Comparison of ENCODE assay signal across 15 cellular contexts in the genomic region with DNA sequence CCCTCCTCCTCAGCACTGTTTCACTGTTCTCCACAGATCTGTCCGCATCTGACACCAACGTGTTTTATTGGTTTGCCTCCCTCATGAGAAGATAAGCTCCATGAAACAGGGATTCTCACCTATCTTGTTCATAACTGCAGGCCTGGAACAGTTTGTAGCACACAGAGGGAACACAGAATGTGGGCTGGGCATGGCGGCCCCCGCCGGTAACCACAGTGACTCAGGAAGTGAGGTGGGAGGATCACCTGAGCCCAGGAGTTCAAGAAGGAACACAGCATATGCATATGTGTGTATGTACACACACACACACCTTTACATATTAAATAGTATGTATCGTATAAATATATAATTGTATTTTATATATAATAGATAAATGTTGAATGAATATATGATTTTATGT.
DNase-seq lines count a peak whose midpoint lies in the region; ATAC-seq and TF ChIP-seq lines count a peak whose summit lies in the region.
"Had no signal": no experiment of that assay in that cellular context is flagged by ENCODE, and none has a peak within 500 bp of the region (broad histone marks: within the 10 kb centered on the region; RNA-seq: fewer than 3 reads in every experiment).

No MANE protein-coding gene starts in this region.

- H3K27ac Mint-ChIP-seq in CD4-positive, alpha-beta T cell: peak overlapping the region; percentile 56
- H3K27ac Mint-ChIP-seq in T-helper 17 cell: peak overlapping the region; percentile 79
- H3K27ac Mint-ChIP-seq in naive thymus-derived CD4-positive, alpha-beta T cell: peak overlapping the region; percentile 48 to 90 (median 79)
- H3K27ac Mint-ChIP-seq: activated T-cell treated with anti-CD3 and anti-CD28 coated beads, Interleukin-2, amount 50 U/mL, for 72 hours had no signal

- no peaks in the 10 kb centered on the region for H3K9me3 ChIP-seq in CD4-positive, alpha-beta T cell (ENCODE audit: control insufficient read depth, low read length)
- H3K9me3 ChIP-seq in T-helper 17 cell (ENCODE audit: control insufficient read depth, low read length, poor library complexity, severe bottlenecking) (no peaks in the 10 kb centered on the region), BE2C (no peaks in the 10 kb centered on the region)
- H3K9me3 ChIP-seq in naive thymus-derived CD4-positive, alpha-beta T cell (ENCODE audit: control insufficient read depth in 2 of 3, low read length in 3 of 3): no peaks in the 10 kb centered on the region

- peaks cover 22% of the 10 kb centered on the region for H3K4me1 Mint-ChIP-seq in CD4-positive, alpha-beta T cell (ENCODE audit: low read depth)
- peaks cover 18% of the 10 kb centered on the region for H3K4me1 Mint-ChIP-seq in T-helper 17 cell
- peaks cover 8 to 37% (median 31%) of the 10 kb centered on the region in 7 donors for H3K4me1 Mint-ChIP-seq in naive thymus-derived CD4-positive, alpha-beta T cell

- ATAC-seq in CD4-positive, alpha-beta T cell (ENCODE audit: poor library complexity): peak; percentile 94
- ATAC-seq in T-helper 17 cell (peak; percentile 91), sciatic nerve (no peak), HG02623 (IDR thresholded peaks at IDR 0.05; ENCODE audit: unreplicated experiment) (no peak)
- ATAC-seq in naive thymus-derived CD4-positive, alpha-beta T cell: peak; percentile 72

- no peak for TF ChIP-seq CTCF in CD4-positive, alpha-beta T cell (IDR thresholded peaks at IDR 0.05)
- no peak for TF ChIP-seq CTCF in BE2C (IDR thresholded peaks at IDR 0.05; ENCODE audit: low read depth, low read length)

- peaks cover 0 to 48% (median 3%) of the 10 kb centered on the region in 3 experiments for H3K36me3 ChIP-seq in naive thymus-derived CD4-positive, alpha-beta T cell (ENCODE audit: control insufficient read depth in 2 of 3, insufficient read depth in 3 of 3, low read length in 3 of 3)
- peaks cover 96% of the 10 kb centered on the region for H3K36me3 ChIP-seq in BE2C

- no peaks in the 10 kb centered on the region for H3K9me3 Mint-ChIP-seq in CD4-positive, alpha-beta T cell
- no peaks in the 10 kb centered on the region for H3K9me3 Mint-ChIP-seq in naive thymus-derived CD4-positive, alpha-beta T cell
- H3K9me3 Mint-ChIP-seq: activated T-cell treated with anti-CD3 and anti-CD28 coated beads, Interleukin-2, amount 50 U/mL, for 72 hours; neural crest cell had no signal

- H3K4me3 ChIP-seq in naive thymus-derived CD4-positive, alpha-beta T cell (ENCODE audit: low read length): peak overlapping the region; percentile 30
- H3K4me3 ChIP-seq in BE2C (ENCODE audit: low read depth, low read length): no peak overlapping the region
- H3K4me3 ChIP-seq: cardiac muscle cell had no signal

- intact Hi-C loops in CD4-positive, alpha-beta T cell (cut with DNase I, micrococcal nuclease): no loop called here
- intact Hi-C loops in naive thymus-derived CD4-positive, alpha-beta T cell (cut with micrococcal nuclease): loop anchor here in 1 of 2 donors (1.0 kb wide), 1 partner anchor 12 kb away; no protein-coding TSS in a partner anchor
- intact Hi-C loops in sciatic nerve (cut with DNase I): no loop called here

- H3K36me3 Mint-ChIP-seq in CD4-positive, alpha-beta T cell (ENCODE audit: low read depth): peaks cover 54% of the 10 kb centered on the region
- H3K36me3 Mint-ChIP-seq in T-helper 17 cell (ENCODE audit: low read depth): peaks cover 6% of the 10 kb centered on the region
- H3K36me3 Mint-ChIP-seq in naive thymus-derived CD4-positive, alpha-beta T cell: peaks cover 5 to 47% (median 10%) of the 10 kb centered on the region in 5 donors

- no peaks in the 10 kb centered on the region for H3K27me3 Mint-ChIP-seq in CD4-positive, alpha-beta T cell
- no peaks in the 10 kb centered on the region for H3K27me3 Mint-ChIP-seq in T-helper 17 cell
- H3K27me3 Mint-ChIP-seq in naive thymus-derived CD4-positive, alpha-beta T cell: no peaks in the 10 kb centered on the region

- peak overlapping the region; percentile 59 for H3K4me3 Mint-ChIP-seq in CD4-positive, alpha-beta T cell
- peak overlapping the region; percentile 77 for H3K4me3 Mint-ChIP-seq in T-helper 17 cell
- H3K4me3 Mint-ChIP-seq in naive thymus-derived CD4-positive, alpha-beta T cell: peak overlapping the region in 9 of 10 donors; percentile 45 to 86 (median 71)
- H3K4me3 Mint-ChIP-seq: activated T-cell treated with anti-CD3 and anti-CD28 coated beads, Interleukin-2, amount 50 U/mL, for 72 hours had no signal

- DNase-seq in CD4-positive, alpha-beta T cell: peak in 5 of 10 experiments; percentile 21 to 51 (median 33)
- DNase-seq in T-helper 17 cell (no peak), sciatic nerve (ENCODE audit: low spot score) (no peak), BE2C (no peak), HPDE6-E6E7 (ENCODE audit: extremely low spot score) (no peak)
- DNase-seq in activated T-helper 9 cell treated with anti-CD3 and anti-CD28 coated beads, Interleukin-2, amount 50 U/mL, for 16 hours (ENCODE audit: low read depth): peak; percentile 15
- DNase-seq in naive thymus-derived CD4-positive, alpha-beta T cell: peak in 8 of 9 donors; percentile 29 to 58 (median 35)
- DNase-seq: NCI-H2171, T1000 had no signal

- CTCF ChIA-PET in CD4-positive, alpha-beta T cell (lab: Charles Lee): interaction anchor here (1.3 to 1.8 kb wide), 2 partner anchors 12 to 31 kb away, joined by 4 to 6 read pairs; no protein-coding TSS in a partner anchor
- CTCF ChIA-PET in naive thymus-derived CD4-positive, alpha-beta T cell (lab: Charles Lee): interaction anchor here (0.6 to 1.8 kb wide), 4 partner anchors 9 to 28 kb away, joined by 3 to 7 read pairs (median 4); no protein-coding TSS in a partner anchor

- H3K4me1 ChIP-seq in naive thymus-derived CD4-positive, alpha-beta T cell (ENCODE audit: control insufficient read depth in 2 of 2, insufficient read depth in 2 of 2, low read length in 2 of 2): peaks cover 8 to 16% of the 10 kb centered on the region in 2 donors
- H3K4me1 ChIP-seq in BE2C: peaks cover 9% of the 10 kb centered on the region

- H3K27me3 ChIP-seq in CD4-positive, alpha-beta T cell (ENCODE audit: control insufficient read depth, insufficient read depth, low read length): no peaks in the 10 kb centered on the region
- no peaks in the 10 kb centered on the region for H3K27me3 ChIP-seq in naive thymus-derived CD4-positive, alpha-beta T cell (ENCODE audit: control insufficient read depth in 2 of 2, insufficient read depth in 2 of 2, low read length in 2 of 2)
- no peaks in the 10 kb centered on the region for H3K27me3 ChIP-seq in BE2C
- H3K27me3 ChIP-seq: cardiac muscle cell had no signal

- POLR2A ChIA-PET in CD4-positive, alpha-beta T cell (lab: Charles Lee): no interaction called here
- POLR2A ChIA-PET in naive thymus-derived CD4-positive, alpha-beta T cell (lab: Charles Lee): interaction anchor here (1.0 to 1.8 kb wide), 2 partner anchors 12 to 26 kb away, joined by 3 to 15 read pairs; no protein-coding TSS in a partner anchor

- H3K27ac ChIP-seq in CD4-positive, alpha-beta T cell (ENCODE audit: low read depth, low read length): no peak overlapping the region
- peak overlapping the region; percentile 47 for H3K27ac ChIP-seq in naive thymus-derived CD4-positive, alpha-beta T cell (ENCODE audit: low read depth, low read length)
- H3K27ac ChIP-seq: cardiac muscle cell, epithelial cell of prostate, HL-60 had no signal

Comparison
In these comparisons a context has a peak if more than half of its experiments do, and no peak if none do; other contexts are left out.
1. ATAC-seq: peak in CD4-positive, alpha-beta T cell (single experiment), T-helper 17 cell (single experiment) and naive thymus-derived CD4-positive, alpha-beta T cell (single experiment); none in sciatic nerve (single experiment) and HG02623 (single experiment).
2. DNase-seq: peak in activated T-helper 9 cell treated with anti-CD3 and anti-CD28 coated beads, Interleukin-2, amount 50 U/mL, for 16 hours (single experiment) and naive thymus-derived CD4-positive, alpha-beta T cell (8 of 9); none in T-helper 17 cell (0 of 3), sciatic nerve (single experiment), BE2C (single experiment) and HPDE6-E6E7 (single experiment).
3. Peak in every context shown above with its lines, with median percentiles within 50 percentile points of each other: H3K27ac Mint-ChIP-seq and H3K4me3 Mint-ChIP-seq.